Comparison of ENCODE assay signal across 16 cellular contexts in genomic region chr7:70156052-70156451, GRCh38.
"Had no signal": no experiment of that assay in that cellular context is flagged by ENCODE, and none has a peak within 500 bp of the region (broad histone marks: within the 10 kb centered on the region; RNA-seq: fewer than 3 reads in every experiment).

No MANE protein-coding gene starts in this region.

- H3K4me3 ChIP-seq: suprapubic skin, upper lobe of left lung had no signal

- ATAC-seq: activated naive CD8-positive, alpha-beta T cell treated with anti-CD3 and anti-CD28 coated beads, Interleukin-2, amount 50 U/mL, for 24 hours; right cardiac atrium; stimulated activated naive CD8-positive, alpha-beta T cell treated with anti-CD3 and anti-CD28 coated beads, Interleukin-15, Interleukin-2, amounts not matched to agents 100 U/mL and 50 U/mL, for 24 hours had no signal

- H3K36me3 ChIP-seq: suprapubic skin, upper lobe of left lung had no signal

- H3K27ac ChIP-seq: suprapubic skin, upper lobe of left lung, VCaP had no signal

- H3K4me1 ChIP-seq: suprapubic skin had no signal

- H3K27me3 ChIP-seq: suprapubic skin, upper lobe of left lung had no signal

- DNase-seq: activated CD4-positive, alpha-beta T cell treated with anti-CD3 and anti-CD28 coated beads for 1 hour; activated CD4-positive, alpha-beta T cell treated with anti-CD3 and anti-CD28 coated beads, Interleukin-2, amount 50 U/mL, for 4 hours; activated naive CD4-positive, alpha-beta T cell treated with anti-CD3 and anti-CD28 coated beads for 36 hours; activated naive CD8-positive, alpha-beta T cell treated with anti-CD3 and anti-CD28 coated beads, Interleukin-2, amount 50 U/mL, for 24 hours; aorta; cortex of kidney; effector CD4-positive, alpha-beta T cell; foreskin fibroblast; kidney glomerular epithelial cell; mesendoderm; occipital lobe; right cardiac atrium; stimulated activated naive CD8-positive, alpha-beta T cell treated with anti-CD3 and anti-CD28 coated beads, Interleukin-15, Interleukin-2, amounts not matched to agents 100 U/mL and 50 U/mL, for 24 hours; upper lobe of left lung had no signal
